Comparison of ENCODE assay signal across 22 cellular contexts in the genomic region with DNA sequence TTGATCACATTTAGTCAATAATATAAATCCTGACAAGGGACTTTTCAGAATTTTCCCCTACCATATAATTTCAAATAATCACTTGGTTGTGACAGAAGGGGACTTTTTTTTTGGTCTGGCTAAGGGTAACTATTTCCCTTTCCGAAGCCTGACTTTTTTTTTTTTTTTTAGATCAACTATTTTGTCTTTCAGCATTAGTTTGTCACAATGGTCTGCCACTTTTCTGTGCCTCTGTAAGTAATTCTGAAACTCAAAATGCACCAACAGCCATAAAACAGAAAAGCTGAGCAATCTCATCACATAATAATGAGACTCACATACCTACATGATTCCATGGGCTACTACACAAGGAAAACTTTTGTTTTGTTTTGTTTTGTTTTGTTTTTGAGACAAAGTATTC.
"Had no signal": no experiment of that assay in that cellular context is flagged by ENCODE, and none has a peak within 500 bp of the region (broad histone marks: within the 10 kb centered on the region; RNA-seq: fewer than 3 reads in every experiment).

No MANE protein-coding gene starts in this region.

- H3K4me1 Mint-ChIP-seq: neural crest cell had no signal

- H3K4me3 ChIP-seq: ascending aorta, breast epithelium, coronary artery, left lung, spleen, suprapubic skin, upper lobe of left lung had no signal

- H3K4me1 ChIP-seq: ascending aorta, breast epithelium, suprapubic skin, upper lobe of left lung had no signal

- H3K9me3 ChIP-seq: ascending aorta, breast epithelium, left lung, spleen, suprapubic skin, upper lobe of left lung had no signal

- H3K36me3 ChIP-seq: breast epithelium, upper lobe of left lung had no signal

- H3K27ac ChIP-seq: ascending aorta, breast epithelium, coronary artery, left lung, spleen, suprapubic skin, upper lobe of left lung, VCaP had no signal

- H3K9me3 Mint-ChIP-seq: neural crest cell had no signal

- ATAC-seq: left lung had no signal

- DNase-seq: activated CD4-positive, alpha-beta T cell treated with anti-CD3 and anti-CD28 coated beads for 1 hour; activated CD8-positive, alpha-beta memory T cell treated with anti-CD3 and anti-CD28 coated beads for 24 hours; activated CD8-positive, alpha-beta memory T cell treated with anti-CD3 and anti-CD28 coated beads, Interleukin-2, amount 50 U/mL, for 48 hours; activated effector memory CD4-positive, alpha-beta T cell treated with anti-CD3 and anti-CD28 coated beads, Interleukin-2, amount 50 U/mL, for 16 hours; activated naive CD4-positive, alpha-beta T cell treated with anti-CD3 and anti-CD28 coated beads, Interleukin-2, amount 50 U/mL, for 16 hours; activated T-cell treated with anti-CD3 and anti-CD28 coated beads, Interleukin-2, amount 50 U/mL, for 48 hours; foreskin melanocyte; glutamatergic neuron; hypothalamus; left lung; mammary epithelial cell; retina; spleen; stimulated activated CD4-positive, alpha-beta T cell treated with anti-CD3 and anti-CD28 coated beads, Interleukin-4, amount 100 ng/mL, for 4 hours; stimulated activated naive CD4-positive, alpha-beta T cell treated with Interleukin-2 at 50 U/mL for 16 hours; upper lobe of left lung had no signal

- H3K4me3 Mint-ChIP-seq: neural crest cell had no signal

- H3K27me3 ChIP-seq: ascending aorta, breast epithelium, left lung, spleen, suprapubic skin, upper lobe of left lung had no signal
